ENCODE assay signal across 1 cellular context in the genomic region with DNA sequence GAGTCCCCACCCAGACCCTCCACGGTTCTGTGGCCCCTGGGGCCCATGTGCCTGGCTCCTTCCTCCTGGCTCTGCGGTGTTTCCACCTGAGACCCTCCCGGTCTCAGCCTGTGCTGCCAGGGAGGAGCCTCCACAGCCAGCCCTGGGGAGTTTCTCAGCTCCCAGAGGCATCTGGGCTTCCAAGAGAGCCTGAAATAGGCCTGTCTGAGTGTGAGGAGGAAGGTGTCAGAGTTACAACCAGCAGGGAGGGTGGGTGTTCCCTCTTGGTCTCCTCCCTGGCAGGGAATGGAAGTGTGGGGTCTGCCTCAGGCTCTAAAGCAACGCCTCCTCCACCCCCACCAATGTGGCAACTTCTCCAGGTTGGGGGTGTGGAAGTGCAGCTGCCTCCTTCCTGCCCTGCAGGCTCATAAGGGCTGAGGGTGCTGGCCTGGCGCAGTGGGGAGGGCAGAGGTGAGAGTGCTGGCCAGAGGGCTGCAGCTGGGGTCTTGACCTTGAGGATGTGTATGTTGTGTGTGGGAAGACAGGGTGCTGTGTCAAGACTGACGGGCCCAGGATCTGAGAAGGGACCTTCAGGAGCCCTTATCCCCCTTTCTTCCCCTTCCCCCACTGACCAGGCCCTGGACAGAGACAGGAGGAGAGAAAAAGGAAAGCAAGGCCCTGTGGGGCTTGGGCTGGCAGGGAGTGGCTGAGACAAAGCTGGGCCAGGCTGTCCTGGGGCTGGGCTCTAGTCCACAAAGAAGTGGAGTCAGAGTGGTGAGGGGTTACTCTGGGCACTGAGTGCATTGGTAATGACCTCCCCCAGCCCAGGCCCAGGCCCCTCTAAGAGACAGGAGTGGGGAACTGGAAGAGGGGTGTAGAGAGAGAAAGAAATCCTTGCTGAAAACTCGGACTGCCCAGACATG.
TF ChIP-seq lines count a peak whose summit lies in the region.

No MANE protein-coding gene starts in this region.

TF ChIP-seq in HEK293, 187 proteins besides CTCF, POLR2A, EP300 and RAD21 (continued from another document):
- TF ChIP-seq, protein P1, sequence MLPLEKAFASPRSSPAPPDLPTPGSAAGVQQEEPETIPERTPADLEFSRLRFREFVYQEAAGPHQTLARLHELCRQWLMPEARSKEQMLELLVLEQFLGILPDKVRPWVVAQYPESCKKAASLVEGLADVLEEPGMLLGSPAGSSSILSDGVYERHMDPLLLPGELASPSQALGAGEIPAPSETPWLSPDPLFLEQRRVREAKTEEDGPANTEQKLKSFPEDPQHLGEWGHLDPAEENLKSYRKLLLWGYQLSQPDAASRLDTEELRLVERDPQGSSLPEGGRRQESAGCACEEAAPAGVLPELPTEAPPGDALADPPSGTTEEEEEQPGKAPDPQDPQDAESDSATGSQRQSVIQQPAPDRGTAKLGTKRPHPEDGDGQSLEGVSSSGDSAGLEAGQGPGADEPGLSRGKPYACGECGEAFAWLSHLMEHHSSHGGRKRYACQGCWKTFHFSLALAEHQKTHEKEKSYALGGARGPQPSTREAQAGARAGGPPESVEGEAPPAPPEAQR (tag by site-specific recombination; IDR thresholded peaks at IDR 0.05), result no peak
- TF ChIP-seq, protein P2, sequence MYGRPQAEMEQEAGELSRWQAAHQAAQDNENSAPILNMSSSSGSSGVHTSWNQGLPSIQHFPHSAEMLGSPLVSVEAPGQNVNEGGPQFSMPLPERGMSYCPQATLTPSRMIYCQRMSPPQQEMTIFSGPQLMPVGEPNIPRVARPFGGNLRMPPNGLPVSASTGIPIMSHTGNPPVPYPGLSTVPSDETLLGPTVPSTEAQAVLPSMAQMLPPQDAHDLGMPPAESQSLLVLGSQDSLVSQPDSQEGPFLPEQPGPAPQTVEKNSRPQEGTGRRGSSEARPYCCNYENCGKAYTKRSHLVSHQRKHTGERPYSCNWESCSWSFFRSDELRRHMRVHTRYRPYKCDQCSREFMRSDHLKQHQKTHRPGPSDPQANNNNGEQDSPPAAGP (tag by site-specific recombination; IDR thresholded peaks at IDR 0.05), result no peak
- TF ChIP-seq ZNF391 (tag by site-specific recombination; IDR thresholded peaks at IDR 0.05; ENCODE audit: borderline replicate concordance, low read depth) (no peak), EGR2 (tag by site-specific recombination; IDR thresholded peaks at IDR 0.05; ENCODE audit: low read depth) (peak; percentile 94), KLF1 (tag by site-specific recombination; IDR thresholded peaks at IDR 0.05) (peak; percentile 68), TCF7L2 (IDR thresholded peaks at IDR 0.05; ENCODE audit: borderline replicate concordance, low read depth, low read length) (no peak), ZNF239 (tag by site-specific recombination; IDR thresholded peaks at IDR 0.05) (no peak), RBAK (tag by site-specific recombination; IDR thresholded peaks at IDR 0.05) (no peak), ZNF510 (tag by site-specific recombination; IDR thresholded peaks at IDR 0.05; ENCODE audit: insufficient replicate concordance) (no peak), ZFHX2 (tag by site-specific recombination; conservative IDR thresholded peaks at IDR 0.05) (peak; percentile 95), ZNF777 (tag by site-specific recombination; IDR thresholded peaks at IDR 0.05; ENCODE audit: borderline replicate concordance) (no peak), ZNF776 (tag by site-specific recombination; IDR thresholded peaks at IDR 0.05; ENCODE audit: borderline replicate concordance) (no peak), ZNF169 (tag by site-specific recombination; IDR thresholded peaks at IDR 0.05) (no peak)
- TF ChIP-seq, protein P3, sequence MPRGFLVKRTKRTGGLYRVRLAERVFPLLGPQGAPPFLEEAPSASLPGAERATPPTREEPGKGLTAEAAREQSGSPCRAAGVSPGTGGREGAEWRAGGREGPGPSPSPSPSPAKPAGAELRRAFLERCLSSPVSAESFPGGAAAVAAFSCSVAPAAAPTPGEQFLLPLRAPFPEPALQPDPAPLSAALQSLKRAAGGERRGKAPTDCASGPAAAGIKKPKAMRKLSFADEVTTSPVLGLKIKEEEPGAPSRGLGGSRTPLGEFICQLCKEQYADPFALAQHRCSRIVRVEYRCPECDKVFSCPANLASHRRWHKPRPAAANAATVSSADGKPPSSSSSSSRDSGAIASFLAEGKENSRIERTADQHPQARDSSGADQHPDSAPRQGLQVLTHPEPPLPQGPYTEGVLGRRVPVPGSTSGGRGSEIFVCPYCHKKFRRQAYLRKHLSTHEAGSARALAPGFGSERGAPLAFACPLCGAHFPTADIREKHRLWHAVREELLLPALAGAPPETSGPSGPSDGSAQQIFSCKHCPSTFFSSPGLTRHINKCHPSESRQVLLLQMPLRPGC (tag by site-specific recombination; IDR thresholded peaks at IDR 0.05), result no peak
- TF ChIP-seq, protein P4, sequence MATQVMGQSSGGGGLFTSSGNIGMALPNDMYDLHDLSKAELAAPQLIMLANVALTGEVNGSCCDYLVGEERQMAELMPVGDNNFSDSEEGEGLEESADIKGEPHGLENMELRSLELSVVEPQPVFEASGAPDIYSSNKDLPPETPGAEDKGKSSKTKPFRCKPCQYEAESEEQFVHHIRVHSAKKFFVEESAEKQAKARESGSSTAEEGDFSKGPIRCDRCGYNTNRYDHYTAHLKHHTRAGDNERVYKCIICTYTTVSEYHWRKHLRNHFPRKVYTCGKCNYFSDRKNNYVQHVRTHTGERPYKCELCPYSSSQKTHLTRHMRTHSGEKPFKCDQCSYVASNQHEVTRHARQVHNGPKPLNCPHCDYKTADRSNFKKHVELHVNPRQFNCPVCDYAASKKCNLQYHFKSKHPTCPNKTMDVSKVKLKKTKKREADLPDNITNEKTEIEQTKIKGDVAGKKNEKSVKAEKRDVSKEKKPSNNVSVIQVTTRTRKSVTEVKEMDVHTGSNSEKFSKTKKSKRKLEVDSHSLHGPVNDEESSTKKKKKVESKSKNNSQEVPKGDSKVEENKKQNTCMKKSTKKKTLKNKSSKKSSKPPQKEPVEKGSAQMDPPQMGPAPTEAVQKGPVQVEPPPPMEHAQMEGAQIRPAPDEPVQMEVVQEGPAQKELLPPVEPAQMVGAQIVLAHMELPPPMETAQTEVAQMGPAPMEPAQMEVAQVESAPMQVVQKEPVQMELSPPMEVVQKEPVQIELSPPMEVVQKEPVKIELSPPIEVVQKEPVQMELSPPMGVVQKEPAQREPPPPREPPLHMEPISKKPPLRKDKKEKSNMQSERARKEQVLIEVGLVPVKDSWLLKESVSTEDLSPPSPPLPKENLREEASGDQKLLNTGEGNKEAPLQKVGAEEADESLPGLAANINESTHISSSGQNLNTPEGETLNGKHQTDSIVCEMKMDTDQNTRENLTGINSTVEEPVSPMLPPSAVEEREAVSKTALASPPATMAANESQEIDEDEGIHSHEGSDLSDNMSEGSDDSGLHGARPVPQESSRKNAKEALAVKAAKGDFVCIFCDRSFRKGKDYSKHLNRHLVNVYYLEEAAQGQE (tag by site-specific recombination; IDR thresholded peaks at IDR 0.05), result peak; percentile 46; the same call in 1 of the 2 replicates
- TF ChIP-seq, protein P5, sequence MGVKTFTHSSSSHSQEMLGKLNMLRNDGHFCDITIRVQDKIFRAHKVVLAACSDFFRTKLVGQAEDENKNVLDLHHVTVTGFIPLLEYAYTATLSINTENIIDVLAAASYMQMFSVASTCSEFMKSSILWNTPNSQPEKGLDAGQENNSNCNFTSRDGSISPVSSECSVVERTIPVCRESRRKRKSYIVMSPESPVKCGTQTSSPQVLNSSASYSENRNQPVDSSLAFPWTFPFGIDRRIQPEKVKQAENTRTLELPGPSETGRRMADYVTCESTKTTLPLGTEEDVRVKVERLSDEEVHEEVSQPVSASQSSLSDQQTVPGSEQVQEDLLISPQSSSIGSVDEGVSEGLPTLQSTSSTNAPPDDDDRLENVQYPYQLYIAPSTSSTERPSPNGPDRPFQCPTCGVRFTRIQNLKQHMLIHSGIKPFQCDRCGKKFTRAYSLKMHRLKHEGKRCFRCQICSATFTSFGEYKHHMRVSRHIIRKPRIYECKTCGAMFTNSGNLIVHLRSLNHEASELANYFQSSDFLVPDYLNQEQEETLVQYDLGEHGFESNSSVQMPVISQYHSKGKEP (tag by site-specific recombination; IDR thresholded peaks at IDR 0.05), result no peak
